In the genomic region with DNA sequence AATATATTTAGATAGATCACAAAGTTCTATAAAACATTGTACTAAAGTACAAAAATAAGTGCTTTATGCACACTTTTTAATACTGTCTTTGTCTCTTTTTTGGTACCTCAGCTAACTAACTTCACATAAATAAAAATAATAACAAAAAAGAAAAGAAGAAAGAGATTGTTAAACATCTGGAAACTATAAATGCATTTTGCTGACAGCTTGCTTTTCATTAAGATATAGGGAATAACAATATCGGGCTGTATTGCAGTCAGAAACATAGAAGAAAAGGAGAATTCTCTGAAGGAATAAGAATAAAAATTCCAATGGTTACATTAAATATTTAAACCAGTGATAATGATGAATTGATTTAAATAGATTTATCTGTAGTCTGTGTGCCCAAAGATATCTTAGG, we compare ENCODE assay signal across 7 cellular contexts.
"Had no signal": no experiment of that assay in that cellular context is flagged by ENCODE, and none has a peak within 500 bp of the region (broad histone marks: within the 10 kb centered on the region; RNA-seq: fewer than 3 reads in every experiment).

No MANE protein-coding gene starts in this region.

- FAIRE-seq: GM12878, GM12891, GM12892, GM18507, GM19239 had no signal

- ATAC-seq: GM12878 had no signal

- H3K4me3 ChIP-seq: GM12878 had no signal

- DNase-seq: GDM1, GF-D8 had no signal
